ENCODE assay signal across 13 cellular contexts in genomic region chr9:71490810-71491209, GRCh38.
DNase-seq lines count a peak whose midpoint lies in the region; ATAC-seq and TF ChIP-seq lines count a peak whose summit lies in the region.
"Had no signal": no experiment of that assay in that cellular context is flagged by ENCODE, and none has a peak within 500 bp of the region (broad histone marks: within the 10 kb centered on the region; RNA-seq: fewer than 3 reads in every experiment).

No MANE protein-coding gene starts in this region.

- intact Hi-C loops in Calu3 (cut with micrococcal nuclease; ENCODE audit: unreplicated experiment), result no loop called here
- intact Hi-C loops in PC-9 (cut with micrococcal nuclease; ENCODE audit: unreplicated experiment), result loop anchor here (10.0 kb wide), 1 partner anchor 274 kb away; the partner anchor contains the start of gene CEMIP2
- intact Hi-C loops in left colon (cut with DNase I, micrococcal nuclease), result no loop called here

- no peak for TF ChIP-seq CTCF in Calu3 (IDR thresholded peaks at IDR 0.05; ENCODE audit: unreplicated experiment)
- peak; percentile 48; the same call in 1 of the 2 replicates for TF ChIP-seq CTCF in PC-9 (conservative IDR thresholded peaks at IDR 0.05)

- peak; percentile 11 for DNase-seq in Calu3
- peak; percentile 10 for DNase-seq in GM23248
- DNase-seq in PC-9, result no peak
- DNase-seq in iPS-NIHi7 (ENCODE audit: extremely low spot score), result peak; percentile 35
- DNase-seq in retina, result no peak
- DNase-seq in NCI-H1092 (lab: John Stamatoyannopoulos, UW), result no peak
- no peak for DNase-seq in left colon
- DNase-seq: cortex of kidney, EL, stomach had no signal

- H3F3A ChIP-seq in GM23248 (ENCODE audit: insufficient read depth) (no peaks in the 10 kb centered on the region), PC-9 (ENCODE audit: insufficient read depth, low read depth) (no peaks in the 10 kb centered on the region)

- no peaks in the 10 kb centered on the region for H3K9me3 ChIP-seq in GM23248 (ENCODE audit: low read depth)
- no peaks in the 10 kb centered on the region for H3K9me3 ChIP-seq in PC-9 (ENCODE audit: insufficient read depth, low read depth)
- H3K9me3 ChIP-seq: stomach had no signal

- H3K4me2 ChIP-seq in GM23248 (ENCODE audit: unreplicated experiment) (no peak overlapping the region), PC-9 (no peak overlapping the region)

- no peaks in the 10 kb centered on the region for H3K36me3 Mint-ChIP-seq in Calu3 (ENCODE audit: insufficient read depth, unreplicated experiment)

- H3K4me3 ChIP-seq in GM23248, result no peak overlapping the region
- no peak overlapping the region for H3K4me3 ChIP-seq in PC-9
- H3K4me3 ChIP-seq: skin epidermis, stomach had no signal

- H3K27me3 ChIP-seq in GM23248 (replicated peaks; ENCODE audit: insufficient read depth) (0 out of 2 replicates have a peak, but pooled peaks cover 5% of the 10 kb centered on the region), PC-9 (ENCODE audit: insufficient read depth, low read depth) (no peaks in the 10 kb centered on the region)

- H3K9me2 ChIP-seq in GM23248 (ENCODE audit: insufficient read depth), result no peaks in the 10 kb centered on the region
- no peaks in the 10 kb centered on the region for H3K9me2 ChIP-seq in PC-9 (ENCODE audit: insufficient read depth)

- in situ Hi-C loops in GM23248 (cut with MboI), result no loop called here

- CTCF ChIA-PET in Calu3 (lab: Charles Lee) (interaction anchor here (0.6 to 1.1 kb wide), 2 partner anchors 14 to 288 kb away, joined by 3 to 5 read pairs; no protein-coding TSS in a partner anchor), PC-9 (lab: Charles Lee) (interaction anchor here (0.6 kb wide), 1 partner anchor 236 kb away, joined by 3 read pairs; no protein-coding TSS in a partner anchor)

- H3K27ac Mint-ChIP-seq in Calu3 (ENCODE audit: unreplicated experiment), result no peak overlapping the region
- H3K27ac Mint-ChIP-seq: IgD-negative memory B cell had no signal

- no peaks in the 10 kb centered on the region for H3K9me3 Mint-ChIP-seq in Calu3 (ENCODE audit: low read depth, unreplicated experiment)

- ATAC-seq in left colon (no peak), HG02973 (IDR thresholded peaks at IDR 0.05; ENCODE audit: unreplicated experiment) (no peak)

- H2AFZ ChIP-seq in GM23248 (no peak overlapping the region), PC-9 (no peak overlapping the region)

- H3K4me1 ChIP-seq in GM23248 (ENCODE audit: insufficient read depth) (no peaks in the 10 kb centered on the region; the same call in 1 of the 2 replicates), PC-9 (replicated peaks; ENCODE audit: insufficient read depth) (peaks cover 7% of the 10 kb centered on the region)

- no peaks in the 10 kb centered on the region for H3K27me3 Mint-ChIP-seq in Calu3 (ENCODE audit: unreplicated experiment)

- BruUV-seq in Calu3 (replicated peaks; lab: Mats Ljungman, UMichigan), result no TSS peak
- no TSS peak for BruUV-seq in PC-9 (replicated peaks; lab: Mats Ljungman, UMichigan)

- no peak overlapping the region for H3K4me3 Mint-ChIP-seq in Calu3 (ENCODE audit: low read depth, unreplicated experiment)
- H3K4me3 Mint-ChIP-seq: IgD-negative memory B cell had no signal

- H3K9ac ChIP-seq in GM23248, result no peak overlapping the region

- 28 to 29% methylated on average over 2 of the region's 2 CpGs for WGBS in GM23248 (ENCODE audit: low coverage in 1 of 2, low lambda C conversion rate in 2 of 2, missing lambda C conversion rate in 2 of 2), 2 experiments

- POLR2A ChIA-PET in PC-9 (lab: Charles Lee; ENCODE audit: unreplicated experiment), result no interaction called here

- H3K36me3 ChIP-seq in GM23248 (ENCODE audit: low read depth), result no peaks in the 10 kb centered on the region
- H3K36me3 ChIP-seq in PC-9 (ENCODE audit: low read depth), result no peaks in the 10 kb centered on the region
- H3K36me3 ChIP-seq: stomach had no signal

- H3K4me1 Mint-ChIP-seq in Calu3 (ENCODE audit: low read depth, unreplicated experiment), result peaks cover 5% of the 10 kb centered on the region
- H3K4me1 Mint-ChIP-seq: IgD-negative memory B cell had no signal

- no peaks in the 10 kb centered on the region for H4K20me1 ChIP-seq in GM23248 (ENCODE audit: insufficient read depth)
- no peaks in the 10 kb centered on the region; the same call in 1 of the 2 replicates for H4K20me1 ChIP-seq in PC-9 (ENCODE audit: insufficient read depth)

- H3K27ac ChIP-seq in GM23248 (no peak overlapping the region), PC-9 (no peak overlapping the region)
- H3K27ac ChIP-seq: skin epidermis, stomach had no signal

- H3K79me2 ChIP-seq in GM23248 (ENCODE audit: insufficient read depth) (no peaks in the 10 kb centered on the region), PC-9 (ENCODE audit: low read depth) (no peaks in the 10 kb centered on the region)

Comparison
In these comparisons a context has a peak if more than half of its experiments do, and no peak if none do; other contexts are left out.
1. DNase-seq: peak in Calu3 (single experiment), GM23248 (single experiment) and iPS-NIHi7 (single experiment); none in PC-9 (0 of 2), retina (single experiment), NCI-H1092 (single experiment) and left colon (0 of 2).